Comparison of ENCODE assay signal across 13 cellular contexts in genomic region chr10:114367041-114367675, GRCh38. TPM values are rescaled to one million over a fixed set of nuclear protein-coding genes. Genes with fewer than 3 reads are reported as not detected.
DNase-seq lines count a peak whose midpoint lies in the region; FAIRE-seq and TF ChIP-seq lines count a peak whose summit lies in the region.
"Had no signal": no experiment of that assay in that cellular context is flagged by ENCODE, and none has a peak within 500 bp of the region (broad histone marks: within the 10 kb centered on the region; RNA-seq: fewer than 3 reads in every experiment).

No MANE protein-coding gene starts in this region.

- no peaks in the 10 kb centered on the region for H3K36me3 Mint-ChIP-seq in osteocyte (ENCODE audit: unreplicated experiment)
- H3K36me3 Mint-ChIP-seq: naive B cell had no signal

- H4K20me1 ChIP-seq in Loucy (ENCODE audit: insufficient read depth, low read length, poor library complexity, severe bottlenecking): no peaks in the 10 kb centered on the region

- H3K79me2 ChIP-seq in Loucy (ENCODE audit: insufficient read depth, low read length): no peaks in the 10 kb centered on the region

- peak overlapping the region; percentile 1 for H3K9ac ChIP-seq in Loucy (ENCODE audit: low read depth, low read length, poor library complexity, severe bottlenecking)

- H3K27me3 Mint-ChIP-seq in osteocyte (ENCODE audit: unreplicated experiment): no peaks in the 10 kb centered on the region

- H3K27ac Mint-ChIP-seq in osteocyte (ENCODE audit: unreplicated experiment): peak overlapping the region; percentile 58
- H3K27ac Mint-ChIP-seq: activated CD8-positive, alpha-beta T cell treated with anti-CD3 and anti-CD28 coated beads, Interleukin-2, amount 10 ng/mL, durations not matched to agents 7 days and 5 days had no signal

- no peak for FAIRE-seq in D721Med (lab: Jason Lieb, UNC)

- H3K4me2 ChIP-seq in Loucy (ENCODE audit: low read depth, low read length, poor library complexity, severe bottlenecking): peak overlapping the region; percentile 40

- no peaks in the 10 kb centered on the region for H3K27me3 ChIP-seq in Loucy (ENCODE audit: insufficient read depth, low read length, poor library complexity, severe bottlenecking)
- H3K27me3 ChIP-seq: body of pancreas, SJSA1 had no signal

- peak; percentile 64 for DNase-seq in Daoy (ENCODE audit: low read depth)
- DNase-seq in foreskin melanocyte: peak; percentile 29
- no peak for DNase-seq in osteocyte (ENCODE audit: extremely low spot score, unreplicated experiment)
- DNase-seq in NOMO-1 treated with dmso at 0.1 percent for 144 hours (lab: John Stamatoyannopoulos, UW; ENCODE audit: unreplicated experiment): no peak
- DNase-seq in D721Med (ENCODE audit: insufficient read length, low spot score): no peak
- no peak for DNase-seq in NCI-H1417 treated with DMSO at 0.1 percent for 48 hours (lab: John Stamatoyannopoulos, UW)
- no peak for DNase-seq in hippocampal formation (lab: John Stamatoyannopoulos, UW)
- DNase-seq: activated CD8-positive, alpha-beta T cell treated with anti-CD3 and anti-CD28 coated beads, Interleukin-2, amount 10 ng/mL, durations not matched to agents 7 days and 5 days; body of pancreas; naive B cell; NCI-H1694 treated with DMSO at 0.1 percent for 48 hours had no signal

- H3K4me3 ChIP-seq in Loucy (ENCODE audit: low read length, poor library complexity, severe bottlenecking): no peak overlapping the region
- H3K4me3 ChIP-seq: body of pancreas, SJSA1 had no signal

- H3K4me1 ChIP-seq in Loucy (ENCODE audit: insufficient read depth, low read length, poor library complexity, severe bottlenecking): peaks cover 29% of the 10 kb centered on the region

- peaks cover 23% of the 10 kb centered on the region for H3K4me1 Mint-ChIP-seq in osteocyte (ENCODE audit: unreplicated experiment)

- H3K36me3 ChIP-seq in Loucy (ENCODE audit: insufficient read depth, low read length): no peaks in the 10 kb centered on the region
- H3K36me3 ChIP-seq: SJSA1 had no signal

- TF ChIP-seq CTCF in Loucy (conservative IDR thresholded peaks at IDR 0.05; ENCODE audit: low read length): no peak
- TF ChIP-seq CTCF in osteocyte (IDR thresholded peaks at IDR 0.05): no peak
- TF ChIP-seq CTCF in D721Med (IDR thresholded peaks at IDR 0.05; ENCODE audit: insufficient read depth, missing control alignments): no peak

- no peak overlapping the region for H2AFZ ChIP-seq in Loucy (ENCODE audit: low read length)

- no peaks in the 10 kb centered on the region for H3K9me3 ChIP-seq in Loucy (ENCODE audit: insufficient read depth, low read depth, low read length)
- H3K9me3 ChIP-seq: body of pancreas, SJSA1 had no signal

- H3K9me3 Mint-ChIP-seq in osteocyte (ENCODE audit: unreplicated experiment): peaks cover 5% of the 10 kb centered on the region

- H3K4me3 Mint-ChIP-seq in osteocyte (ENCODE audit: unreplicated experiment): no peak overlapping the region
- H3K4me3 Mint-ChIP-seq: activated CD8-positive, alpha-beta T cell treated with anti-CD3 and anti-CD28 coated beads, Interleukin-2, amount 10 ng/mL, durations not matched to agents 7 days and 5 days; naive B cell had no signal

- no peaks in the 10 kb centered on the region for H3K9me2 ChIP-seq in Loucy (replicated peaks; ENCODE audit: low read depth, low read length)

- no peaks in the 10 kb centered on the region for H3F3A ChIP-seq in Loucy (ENCODE audit: low read depth)

RNA-seq across cellular contexts. Expression of gene AFAP1L2, which starts 37.1 kb away (rescaled TPM):
- 10.9 and 17.1 TPM in 2 replicates for total RNA-seq in Daoy (2014; rRNA removed; shearing (Covaris generic))
- 4.0 and 5.7 TPM in 2 replicates for total RNA-seq in osteocyte

Comparison
In these comparisons a context has a peak if more than half of its experiments do, and no peak if none do; other contexts are left out.
1. DNase-seq: peak in Daoy (single experiment) and foreskin melanocyte (single experiment); none in osteocyte (single experiment), NOMO-1 treated with dmso at 0.1 percent for 144 hours (single experiment), D721Med (single experiment), NCI-H1417 treated with DMSO at 0.1 percent for 48 hours (single experiment) and hippocampal formation (0 of 2).